Comparison of ENCODE assay signal across 16 cellular contexts in the genomic region with DNA sequence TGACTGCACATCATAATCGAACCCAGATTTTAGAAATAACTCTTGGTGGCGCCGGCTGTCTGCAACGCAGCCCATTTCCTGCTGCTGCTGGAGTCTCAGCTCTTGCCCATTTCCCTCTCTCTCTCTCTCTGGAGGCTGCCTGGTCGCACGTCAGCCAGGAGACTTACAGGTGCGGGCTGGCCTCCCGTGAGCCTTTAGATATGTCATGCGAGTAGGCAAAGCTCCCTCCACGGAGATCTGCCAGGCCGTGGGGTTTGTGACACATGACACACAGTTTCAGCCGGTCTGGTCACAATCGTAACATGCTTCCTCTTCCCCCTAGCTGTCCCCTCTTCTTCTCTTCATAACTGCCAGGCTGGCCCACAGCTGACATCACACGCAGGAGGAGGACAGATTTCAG.
A peak's percentile ranks its signal among the peaks of the same experiment; 100 is the strongest.
DNase-seq lines count a peak whose midpoint lies in the region; ATAC-seq, FAIRE-seq and TF ChIP-seq lines count a peak whose summit lies in the region.
"Had no signal": no experiment of that assay in that cellular context is flagged by ENCODE, and none has a peak within 500 bp of the region (broad histone marks: within the 10 kb centered on the region; RNA-seq: fewer than 3 reads in every experiment).

No MANE protein-coding gene starts in this region.

- H3K36me3 ChIP-seq in psoas muscle (ENCODE audit: insufficient read depth in 1 of 2, low read depth in 1 of 2) (no peaks in the 10 kb centered on the region), gastroesophageal sphincter (no peaks in the 10 kb centered on the region)
- H3K36me3 ChIP-seq: SJCRH30 had no signal

- TF ChIP-seq POLR2A in A549 (IDR thresholded peaks at IDR 0.05; ENCODE audit: low read length) (no peak), gastroesophageal sphincter (IDR thresholded peaks at IDR 0.05) (no peak)

- TF ChIP-seq EP300 in A549 (IDR thresholded peaks at IDR 0.05) (no peak), gastroesophageal sphincter (IDR thresholded peaks at IDR 0.05) (no peak)

- POLR2A ChIA-PET in A549 (lab: Yijun Ruan, JAX) = no interaction called here

- peak overlapping the region; percentile 26; the same call in 1 of the 3 replicates for H3K4me2 ChIP-seq in A549

- no peak for TF ChIP-seq CTCF in A549 (IDR thresholded peaks at IDR 0.05)
- TF ChIP-seq CTCF in epithelial cell of proximal tubule (conservative IDR thresholded peaks at IDR 0.05; ENCODE audit: low read depth, low read length) = no peak
- TF ChIP-seq CTCF in psoas muscle (IDR thresholded peaks at IDR 0.05) = no peak
- no peak for TF ChIP-seq CTCF in gastroesophageal sphincter (IDR thresholded peaks at IDR 0.05)

- H3K4me1 ChIP-seq in A549 (no peaks in the 10 kb centered on the region), psoas muscle (no peaks in the 10 kb centered on the region), gastroesophageal sphincter (no peaks in the 10 kb centered on the region)
- H3K4me1 ChIP-seq: SJCRH30 had no signal

- H3K27ac ChIP-seq in A549 (no peak overlapping the region), psoas muscle (no peak overlapping the region), gastroesophageal sphincter (no peak overlapping the region)
- H3K27ac ChIP-seq: coronary artery, epithelial cell of prostate, SJCRH30 had no signal

- H3K4me3 ChIP-seq in A549 = no peak overlapping the region
- H3K4me3 ChIP-seq in epithelial cell of proximal tubule (ENCODE audit: low read depth, low read length) = peak overlapping the region; percentile 11
- H3K4me3 ChIP-seq in psoas muscle = no peak overlapping the region
- H3K4me3 ChIP-seq in gastroesophageal sphincter = no peak overlapping the region
- H3K4me3 ChIP-seq: coronary artery, SJCRH30 had no signal

- no peak for TF ChIP-seq RAD21 in A549 (conservative IDR thresholded peaks at IDR 0.05 in 1 of 2, IDR thresholded peaks at IDR 0.05 in 1 of 2)

- H3K27me3 ChIP-seq in psoas muscle (ENCODE audit: insufficient read depth in 3 of 3, low read length in 2 of 3) (no peaks in the 10 kb centered on the region), gastroesophageal sphincter (no peaks in the 10 kb centered on the region)
- H3K27me3 ChIP-seq: SJCRH30 had no signal

- ATAC-seq in A549 = no peak
- no peak for ATAC-seq in psoas muscle
- ATAC-seq in gastroesophageal sphincter = no peak
- ATAC-seq: natural killer cell treated with Interleukin-12 subunit alpha and Interleukin-12 subunit beta and Interleukin-15 and Interleukin-18, amount 100 ng/mL, for 72 hours; right cardiac atrium had no signal

- H3K9me3 ChIP-seq in A549 = no peaks in the 10 kb centered on the region
- H3K9me3 ChIP-seq in psoas muscle = no peaks in the 10 kb centered on the region
- H3K9me3 ChIP-seq in gastroesophageal sphincter = no peaks in the 10 kb centered on the region
- H3K9me3 ChIP-seq: SJCRH30 had no signal

- no peak for DNase-seq in A549 (ENCODE audit: low read depth in 1 of 2, low spot score in 1 of 2)
- DNase-seq in NCI-H1092 (lab: John Stamatoyannopoulos, UW) = peak; percentile 34
- DNase-seq in NCI-H526 (lab: John Stamatoyannopoulos, UW) = peak; percentile 17 to 39
- DNase-seq in epithelial cell of proximal tubule (ENCODE audit: low read depth) = no peak
- no peak for DNase-seq in hippocampal formation (lab: John Stamatoyannopoulos, UW)
- DNase-seq in psoas muscle = no peak
- no peak for DNase-seq in SW 1271 (lab: John Stamatoyannopoulos, UW)
- DNase-seq: activated T-cell treated with anti-CD3 and anti-CD28 coated beads, Interleukin-2, amount 50 U/mL, for 1 hour; CD4-positive, alpha-beta T cell; EL; right cardiac atrium; SJCRH30 had no signal

- WGBS in A549 (ENCODE audit: missing lambda C conversion rate) = 13% methylated on average over 10 of the region's 14 CpGs
- WGBS in psoas muscle, 3 donors = 16 to 20% (median 17%) methylated on average over 14 of the region's 14 CpGs
- 18 to 28% methylated on average over 5 to 13 of the region's 14 CpGs for WGBS in gastroesophageal sphincter (ENCODE audit: low coverage in 1 of 2), 2 donors

- FAIRE-seq in A549 (lab: Jason Lieb, UNC) = no peak

- intact Hi-C loops in psoas muscle (cut with DNase I) = no loop called here

- CTCF ChIA-PET in A549 (lab: Yijun Ruan, JAX) = no interaction called here

TF ChIP-seq in A549, 52 proteins besides CTCF, POLR2A, EP300 and RAD21:
- TF ChIP-seq NFE2L2 (conservative IDR thresholded peaks at IDR 0.05; ENCODE audit: low read length) = no peak
- TF ChIP-seq JUNB (IDR thresholded peaks at IDR 0.05) = no peak
- TF ChIP-seq, protein P1, sequence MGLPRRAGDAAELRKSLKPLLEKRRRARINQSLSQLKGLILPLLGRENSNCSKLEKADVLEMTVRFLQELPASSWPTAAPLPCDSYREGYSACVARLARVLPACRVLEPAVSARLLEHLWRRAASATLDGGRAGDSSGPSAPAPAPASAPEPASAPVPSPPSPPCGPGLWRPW (IDR thresholded peaks at IDR 0.05) = no peak
- TF ChIP-seq, protein P2, sequence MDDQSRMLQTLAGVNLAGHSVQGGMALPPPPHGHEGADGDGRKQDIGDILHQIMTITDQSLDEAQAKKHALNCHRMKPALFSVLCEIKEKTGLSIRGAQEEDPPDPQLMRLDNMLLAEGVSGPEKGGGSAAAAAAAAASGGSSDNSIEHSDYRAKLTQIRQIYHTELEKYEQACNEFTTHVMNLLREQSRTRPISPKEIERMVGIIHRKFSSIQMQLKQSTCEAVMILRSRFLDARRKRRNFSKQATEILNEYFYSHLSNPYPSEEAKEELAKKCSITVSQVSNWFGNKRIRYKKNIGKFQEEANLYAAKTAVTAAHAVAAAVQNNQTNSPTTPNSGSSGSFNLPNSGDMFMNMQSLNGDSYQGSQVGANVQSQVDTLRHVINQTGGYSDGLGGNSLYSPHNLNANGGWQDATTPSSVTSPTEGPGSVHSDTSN (IDR thresholded peaks at IDR 0.05) = no peak
- TF ChIP-seq POLR2AphosphoS2 (conservative IDR thresholded peaks at IDR 0.05; ENCODE audit: low read length) = no peak
- TF ChIP-seq RNF2 (IDR thresholded peaks at IDR 0.05; ENCODE audit: borderline replicate concordance, low read depth) = no peak
- no peak for TF ChIP-seq SMC3 (IDR thresholded peaks at IDR 0.05)
- TF ChIP-seq HOXA7 (CRISPR knock-in tag; IDR thresholded peaks at IDR 0.05) = no peak
- no peak for TF ChIP-seq KDM1A (IDR thresholded peaks at IDR 0.05; ENCODE audit: low read depth)
- TF ChIP-seq HOXB5 (CRISPR knock-in tag; IDR thresholded peaks at IDR 0.05) = no peak
- no peak for TF ChIP-seq ZNF302 (CRISPR knock-in tag; IDR thresholded peaks at IDR 0.05)

Comparison
In these comparisons a context has a peak if more than half of its experiments do, and no peak if none do; other contexts are left out.
1. DNase-seq: peak in NCI-H1092 (single experiment) and NCI-H526 (2 of 2); none in A549 (0 of 2), epithelial cell of proximal tubule (single experiment), hippocampal formation (0 of 2), psoas muscle (0 of 2) and SW 1271 (0 of 2).